In genomic region chr4:37454263-37454800, GRCh38 we compare ENCODE assay signal across 9 cellular contexts.
A peak's percentile ranks its signal among the peaks of the same experiment; 100 is the strongest.
DNase-seq lines count a peak whose midpoint lies in the region; ATAC-seq and TF ChIP-seq lines count a peak whose summit lies in the region.
"Had no signal": no experiment of that assay in that cellular context is flagged by ENCODE, and none has a peak within 500 bp of the region (broad histone marks: within the 10 kb centered on the region; RNA-seq: fewer than 3 reads in every experiment).

No MANE protein-coding gene starts in this region.

- no peak overlapping the region for H3K4me3 ChIP-seq in CD8-positive, alpha-beta memory T cell (ENCODE audit: low read length)
- H3K4me3 ChIP-seq in PC-3 (ENCODE audit: low read length) = peak overlapping the region; percentile 70
- H3K4me3 ChIP-seq in fibroblast of pulmonary artery (replicated peaks; ENCODE audit: low read depth, low read length) = peak overlapping the region; percentile 25
- no peak overlapping the region for H3K4me3 ChIP-seq in HAP-1

- H3K4me1 Mint-ChIP-seq in CD8-positive, alpha-beta memory T cell = peaks cover 8 to 18% (median 17%) of the 10 kb centered on the region in 3 donors
- H3K4me1 Mint-ChIP-seq in progenitor cell of endocrine pancreas (ENCODE audit: low read depth) = peaks cover 21% of the 10 kb centered on the region

- H3K36me3 Mint-ChIP-seq in CD8-positive, alpha-beta memory T cell = no peaks in the 10 kb centered on the region
- H3K36me3 Mint-ChIP-seq in progenitor cell of endocrine pancreas (ENCODE audit: insufficient read depth) = peaks cover 5% of the 10 kb centered on the region

- peak overlapping the region in 6 of 7 donors; percentile 20 to 67 (median 38) for H3K4me3 Mint-ChIP-seq in CD8-positive, alpha-beta memory T cell
- H3K4me3 Mint-ChIP-seq in progenitor cell of endocrine pancreas (ENCODE audit: low read depth) = peak overlapping the region; percentile 80

- CTCF ChIA-PET in CD8-positive, alpha-beta memory T cell (lab: Charles Lee) = interaction anchor here (1.3 kb wide), 1 partner anchor 11 kb away, joined by 4 read pairs; no protein-coding TSS in a partner anchor
- CTCF ChIA-PET in PC-3 (lab: Charles Lee) = interaction anchor here (0.6 to 2.0 kb wide), 3 partner anchors 10 to 74 kb away, joined by 3 to 33 read pairs (median 5); no protein-coding TSS in a partner anchor

- H3K27me3 ChIP-seq in CD8-positive, alpha-beta memory T cell (ENCODE audit: insufficient read depth, low read length, poor library complexity, severe bottlenecking) = peaks cover 7% of the 10 kb centered on the region
- H3K27me3 ChIP-seq in PC-3 (ENCODE audit: low read length) (0 out of 2 replicates have a peak, but pooled peaks cover 3% of the 10 kb centered on the region), HAP-1 (ENCODE audit: low read depth) (peaks cover 48% of the 10 kb centered on the region)

- H3K9me2 ChIP-seq in PC-3 (replicated peaks; ENCODE audit: low read length) = no peaks in the 10 kb centered on the region

- in situ Hi-C loops in HAP-1 (cut with MboI; ENCODE audit: low sequenced_read_pairs) = no loop called here

- BruUV-seq in PC-3 (replicated peaks; lab: Mats Ljungman, UMichigan) = TSS peak; percentile 59

- H2AFZ ChIP-seq in PC-3 (ENCODE audit: low read length) = peak overlapping the region; percentile 83

- intact Hi-C loops in PC-3 (cut with micrococcal nuclease) = no loop called here

- TF ChIP-seq CTCF in PC-3 (conservative IDR thresholded peaks at IDR 0.05; ENCODE audit: low read depth, low read length) (no peak), fibroblast of pulmonary artery (IDR thresholded peaks at IDR 0.05; ENCODE audit: low read length, missing control alignments) (no peak), progenitor cell of endocrine pancreas (IDR thresholded peaks at IDR 0.05; ENCODE audit: unreplicated experiment) (no peak)

- peaks cover 44% of the 10 kb centered on the region for H3K79me2 ChIP-seq in PC-3 (ENCODE audit: low read length)

- no peaks in the 10 kb centered on the region for H3F3A ChIP-seq in PC-3 (ENCODE audit: low read length, unreplicated experiment)

- peak overlapping the region; percentile 58 for H3K9ac ChIP-seq in PC-3 (ENCODE audit: low read length)

- H3K27me3 Mint-ChIP-seq in CD8-positive, alpha-beta memory T cell = peaks cover 27 to 70% of the 10 kb centered on the region in 2 donors
- peaks cover 4% of the 10 kb centered on the region for H3K27me3 Mint-ChIP-seq in progenitor cell of endocrine pancreas

- peak overlapping the region; percentile 80 for H3K4me2 ChIP-seq in PC-3 (ENCODE audit: low read length)

- POLR2A ChIA-PET in CD8-positive, alpha-beta memory T cell (lab: Charles Lee) = no interaction called here
- POLR2A ChIA-PET in PC-3 (lab: Charles Lee; ENCODE audit: unreplicated experiment) = no interaction called here

- DNase-seq in CD8-positive, alpha-beta memory T cell = no peak
- DNase-seq in PC-3 = no peak
- DNase-seq in fibroblast of pulmonary artery (ENCODE audit: low read depth) = no peak
- no peak for DNase-seq in progenitor cell of endocrine pancreas (ENCODE audit: low spot score, unreplicated experiment)
- DNase-seq in HAP-1 (ENCODE audit: low spot score in 2 of 2) = no peak
- DNase-seq: GDM1 had no signal

- peaks cover 5% of the 10 kb centered on the region for H3K4me1 ChIP-seq in CD8-positive, alpha-beta memory T cell (ENCODE audit: insufficient read depth, low read length)
- H3K4me1 ChIP-seq in PC-3 (ENCODE audit: insufficient read depth, low read length) = peaks cover 23% of the 10 kb centered on the region; the same call in 1 of the 2 replicates
- no peaks in the 10 kb centered on the region; the same call in 1 of the 2 replicates for H3K4me1 ChIP-seq in HAP-1

- H3K9me3 ChIP-seq in CD8-positive, alpha-beta memory T cell (ENCODE audit: low read length) = no peaks in the 10 kb centered on the region
- H3K9me3 ChIP-seq in PC-3 (ENCODE audit: low read length) (no peaks in the 10 kb centered on the region), HAP-1 (no peaks in the 10 kb centered on the region)

- H3K27ac ChIP-seq in CD8-positive, alpha-beta memory T cell (ENCODE audit: low read depth, low read length) = no peak overlapping the region
- H3K27ac ChIP-seq in PC-3 (ENCODE audit: low read length) = no peak overlapping the region

- ATAC-seq in PC-3 = no peak
- ATAC-seq in GM18498 (IDR thresholded peaks at IDR 0.05; ENCODE audit: unreplicated experiment) = no peak
- ATAC-seq in HG03108 (IDR thresholded peaks at IDR 0.05; ENCODE audit: unreplicated experiment) = no peak
- ATAC-seq in GM19467 (IDR thresholded peaks at IDR 0.05; ENCODE audit: unreplicated experiment) = no peak

- no peak overlapping the region for H3K27ac Mint-ChIP-seq in CD8-positive, alpha-beta memory T cell
- peak overlapping the region; percentile 2 for H3K27ac Mint-ChIP-seq in progenitor cell of endocrine pancreas

- no peaks in the 10 kb centered on the region for H3K36me3 ChIP-seq in CD8-positive, alpha-beta memory T cell (ENCODE audit: insufficient read depth, low read length)
- H3K36me3 ChIP-seq in PC-3 (ENCODE audit: low read depth, low read length) (no peaks in the 10 kb centered on the region), HAP-1 (replicated peaks) (no peaks in the 10 kb centered on the region)

- no peaks in the 10 kb centered on the region for H4K20me1 ChIP-seq in PC-3 (ENCODE audit: low read length)

- peaks cover 0 to 6% (median 0%) of the 10 kb centered on the region in 5 donors for H3K9me3 Mint-ChIP-seq in CD8-positive, alpha-beta memory T cell
- H3K9me3 Mint-ChIP-seq in progenitor cell of endocrine pancreas (ENCODE audit: low read depth) = no peaks in the 10 kb centered on the region

Comparison
In these comparisons a context has a peak if more than half of its experiments do, and no peak if none do; other contexts are left out.
1. H3K4me3 ChIP-seq: peak in PC-3 (single experiment) and fibroblast of pulmonary artery (single experiment); none in CD8-positive, alpha-beta memory T cell (single experiment) and HAP-1 (single experiment).